ENCODE assay signal across 8 cellular contexts in the genomic region with DNA sequence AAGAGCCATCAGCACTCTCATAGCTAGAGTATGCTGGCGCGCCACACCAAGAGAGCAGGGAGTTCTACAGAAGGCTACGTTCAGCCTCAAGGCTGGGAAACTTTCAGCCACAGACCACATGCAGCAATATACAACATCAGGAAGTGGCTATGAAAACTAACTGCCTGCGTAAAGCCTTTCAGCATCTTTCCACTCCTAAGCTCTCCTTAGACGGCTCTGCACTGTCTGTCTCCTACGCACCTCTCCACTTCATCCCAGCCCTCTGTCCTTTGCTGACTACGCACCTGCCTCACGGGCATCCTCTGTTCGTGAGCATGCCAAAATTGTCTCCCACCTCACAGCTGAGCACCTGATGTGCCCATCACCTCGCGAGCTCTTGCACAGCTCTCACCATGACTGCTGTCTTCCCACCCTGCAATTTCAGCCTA. TPM values are rescaled to one million over a fixed set of nuclear protein-coding genes. Genes with fewer than 3 reads are reported as not detected.
DNase-seq lines count a peak whose midpoint lies in the region; ATAC-seq and TF ChIP-seq lines count a peak whose summit lies in the region.

No MANE protein-coding gene starts in this region.

- peak overlapping the region; percentile 8 to 88 (median 34) for H3K4me3 Mint-ChIP-seq in IgD-negative memory B cell

- TF ChIP-seq CTCF in GM06990 (IDR thresholded peaks at IDR 0.05; ENCODE audit: insufficient read depth, low read length, poor library complexity, severe bottlenecking) (no peak), PC-3 (conservative IDR thresholded peaks at IDR 0.05; ENCODE audit: low read depth, low read length) (no peak)

- no peak overlapping the region for H3K27ac ChIP-seq in PC-3 (ENCODE audit: low read length)

- H3K9me3 Mint-ChIP-seq in IgD-negative memory B cell, result no peaks in the 10 kb centered on the region

- intact Hi-C loops in PC-3 (cut with micrococcal nuclease), result no loop called here

- no TSS peak for BruUV-seq in PC-3 (replicated peaks; lab: Mats Ljungman, UMichigan)

- no peak overlapping the region for H3K4me2 ChIP-seq in PC-3 (ENCODE audit: low read length)

- H3K4me3 ChIP-seq in GM06990 (replicated peaks; ENCODE audit: low read depth, low read length), result no peak overlapping the region
- no peak overlapping the region for H3K4me3 ChIP-seq in PC-3 (ENCODE audit: low read length)

- DNase-seq in GM06990 (ENCODE audit: extremely low read depth, insufficient read length) (peak; percentile 32), GM19240 (ENCODE audit: insufficient read length, low spot score) (no peak), SW 1271 (lab: John Stamatoyannopoulos, UW) (no peak), PC-3 (no peak)
- peak; percentile 63 to 70 for DNase-seq in activated T-cell treated with anti-CD3 and anti-CD28 coated beads, Interleukin-2, amount 50 U/mL, for 48 hours
- DNase-seq in stimulated activated CD4-positive, alpha-beta T cell treated with anti-CD3 and anti-CD28 coated beads, Interleukin-1b, Interleukin-23, amount 100 ng/mL, for 4 hours (ENCODE audit: low read depth in 2 of 2), result peak; percentile 17 to 24

- POLR2A ChIA-PET in PC-3 (lab: Charles Lee; ENCODE audit: unreplicated experiment), result no interaction called here

- ATAC-seq in GM19328 (IDR thresholded peaks at IDR 0.05; ENCODE audit: unreplicated experiment), result no peak
- ATAC-seq in PC-3, result no peak

- no peak overlapping the region for H2AFZ ChIP-seq in PC-3 (ENCODE audit: low read length)

- no peaks in the 10 kb centered on the region for H4K20me1 ChIP-seq in PC-3 (ENCODE audit: low read length)

- CTCF ChIA-PET in PC-3 (lab: Charles Lee), result no interaction called here

- H3K36me3 Mint-ChIP-seq in IgD-negative memory B cell, result peaks cover 3% of the 10 kb centered on the region

- H3K9ac ChIP-seq in PC-3 (ENCODE audit: low read length), result no peak overlapping the region

- no peaks in the 10 kb centered on the region for H3K9me3 ChIP-seq in PC-3 (ENCODE audit: low read length)

- H3K9me2 ChIP-seq in PC-3 (replicated peaks; ENCODE audit: low read length), result no peaks in the 10 kb centered on the region

- no peaks in the 10 kb centered on the region for H3F3A ChIP-seq in PC-3 (ENCODE audit: low read length, unreplicated experiment)

- peaks cover 8% of the 10 kb centered on the region; the same call in 1 of the 2 replicates for H3K79me2 ChIP-seq in PC-3 (ENCODE audit: low read length)

- H3K27me3 ChIP-seq in GM06990 (replicated peaks; ENCODE audit: control insufficient read depth, insufficient read depth, low read length) (no peaks in the 10 kb centered on the region), PC-3 (ENCODE audit: low read length) (no peaks in the 10 kb centered on the region)

- H3K4me1 ChIP-seq in PC-3 (ENCODE audit: insufficient read depth, low read length), result no peaks in the 10 kb centered on the region

- H3K36me3 ChIP-seq in GM06990 (ENCODE audit: control insufficient read depth, insufficient read depth, low read length) (peaks cover under 1% of the 10 kb centered on the region), PC-3 (ENCODE audit: low read depth, low read length) (peaks cover 9% of the 10 kb centered on the region; the same call in 1 of the 2 replicates)

- H3K4me1 Mint-ChIP-seq in IgD-negative memory B cell, result peaks cover 6 to 11% (median 7%) of the 10 kb centered on the region in 3 donors

- H3K27ac Mint-ChIP-seq in IgD-negative memory B cell, result peak overlapping the region in 2 of 3 donors; percentile 65 to 71

- H3K27me3 Mint-ChIP-seq in IgD-negative memory B cell, result no peaks in the 10 kb centered on the region

RNA-seq across cellular contexts. Expression of a gene that starts 9.7 kb away (rescaled TPM):
- polyA plus RNA-seq in IgD-negative memory B cell, result 20.0 TPM
- total RNA-seq in PC-3 (2014; rRNA removed), result 34.2 and 42.5 TPM in 2 replicates

RNA-seq across cellular contexts. Expression of a gene that starts 10.0 kb away (rescaled TPM):
- polyA plus RNA-seq in IgD-negative memory B cell, result 54.9 TPM
- 15.9 and 23.2 TPM in 2 replicates for total RNA-seq in PC-3 (2014; rRNA removed)

RNA-seq across cellular contexts. Expression of a gene that starts 48.4 kb away (rescaled TPM):
- 1.9 TPM for polyA plus RNA-seq in IgD-negative memory B cell
- 162 and 175 TPM in 2 replicates for total RNA-seq in PC-3 (2014; rRNA removed)

Comparison
In these comparisons a context has a peak if more than half of its experiments do, and no peak if none do; other contexts are left out.
1. DNase-seq: peak in GM06990 (single experiment), activated T-cell treated with anti-CD3 and anti-CD28 coated beads, Interleukin-2, amount 50 U/mL, for 48 hours (2 of 2) and stimulated activated CD4-positive, alpha-beta T cell treated with anti-CD3 and anti-CD28 coated beads, Interleukin-1b, Interleukin-23, amount 100 ng/mL, for 4 hours (2 of 2); none in GM19240 (single experiment), SW 1271 (0 of 2) and PC-3 (single experiment).